In the genomic region with DNA sequence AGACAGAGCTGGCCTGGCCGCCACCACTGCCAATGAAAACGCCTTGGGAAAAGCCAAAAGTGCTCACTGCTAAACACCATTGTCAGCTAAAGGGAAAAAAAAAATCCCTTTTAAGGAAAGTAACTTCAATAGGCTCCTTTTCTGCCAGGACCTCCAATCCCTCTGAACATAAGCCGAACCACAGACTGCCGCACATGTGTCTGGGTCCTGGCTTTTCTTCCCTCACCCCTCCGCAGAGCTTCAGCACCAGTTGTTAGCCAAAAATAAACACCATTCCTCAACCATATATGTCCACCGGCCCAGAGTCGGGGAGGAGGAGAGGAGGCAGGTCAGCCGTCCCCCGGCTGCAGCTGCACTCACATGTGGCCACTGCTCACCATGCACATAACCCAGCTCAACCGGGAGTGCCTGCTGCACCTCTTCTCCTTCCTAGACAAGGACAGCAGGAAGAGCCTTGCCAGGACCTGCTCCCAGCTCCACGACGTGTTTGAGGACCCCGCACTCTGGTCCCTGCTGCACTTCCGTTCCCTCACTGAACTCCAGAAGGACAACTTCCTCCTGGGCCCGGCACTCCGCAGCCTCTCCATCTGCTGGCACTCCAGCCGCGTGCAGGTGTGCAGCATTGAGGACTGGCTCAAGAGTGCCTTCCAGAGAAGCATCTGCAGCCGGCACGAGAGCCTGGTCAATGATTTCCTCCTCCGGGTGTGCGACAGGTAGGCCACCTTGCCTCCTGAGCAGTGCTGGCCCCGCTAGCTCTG, we compare ENCODE assay signal across 12 cellular contexts. TPM values are rescaled to one million over a fixed set of nuclear protein-coding genes. Genes with fewer than 3 reads are reported as not detected.
DNase-seq lines count a peak whose midpoint lies in the region; ATAC-seq, FAIRE-seq and TF ChIP-seq lines count a peak whose summit lies in the region.
"Had no signal": no experiment of that assay in that cellular context is flagged by ENCODE, and none has a peak within 500 bp of the region (broad histone marks: within the 10 kb centered on the region; RNA-seq: fewer than 3 reads in every experiment).

A gene with protein sequence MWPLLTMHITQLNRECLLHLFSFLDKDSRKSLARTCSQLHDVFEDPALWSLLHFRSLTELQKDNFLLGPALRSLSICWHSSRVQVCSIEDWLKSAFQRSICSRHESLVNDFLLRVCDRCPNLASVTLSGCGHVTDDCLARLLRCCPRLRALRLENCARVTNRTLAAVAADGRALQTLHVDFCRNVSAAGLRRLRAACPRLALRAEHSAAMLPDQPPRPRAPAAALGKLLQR (plus strand): TSS at position 355 of the 758 bp plus-strand sequence. CDS start 6 bp downstream, at position 361.

- H3K4me1 Mint-ChIP-seq in activated CD4-positive, alpha-beta T cell treated with anti-CD3 and anti-CD28 coated beads, Interleukin-2, amount 10 ng/mL, durations not matched to agents 7 days and 5 days = peaks cover 62% of the 10 kb centered on the region
- peaks cover 16% of the 10 kb centered on the region for H3K4me1 Mint-ChIP-seq in astrocyte (ENCODE audit: low read depth, unreplicated experiment)

- no peak within 1 kb of the TSS for H2BK12ac ChIP-seq in mesenchymal stem cell (ENCODE audit: low read length in 2 of 2)

- no peak for DNase-seq in activated CD4-positive, alpha-beta T cell treated with anti-CD3 and anti-CD28 coated beads, Interleukin-2, amount 10 ng/mL, durations not matched to agents 7 days and 5 days
- no peak for DNase-seq in activated CD4-positive, alpha-beta T cell treated with anti-CD3 and anti-CD28 coated beads for 1 hour
- DNase-seq in astrocyte (ENCODE audit: low read depth) (peak; percentile 73), mesenchymal stem cell (peak; percentile 36), tibial nerve (ENCODE audit: low spot score in 2 of 2) (no peak), UCSD-AML1 (lab: John Stamatoyannopoulos, UW; ENCODE audit: unreplicated experiment) (no peak), NCI-H1436 treated with DMSO at 0.1 percent for 48 hours (lab: John Stamatoyannopoulos, UW) (no peak)
- DNase-seq: NK-92 treated with Interleukin-12 subunit alpha and Interleukin-12 subunit beta, amount 100 ng/mL, for 24 hours had no signal

- H3K4me2 ChIP-seq in astrocyte (ENCODE audit: low read length) = peak within 1 kb of the TSS; percentile 1
- no peak within 1 kb of the TSS for H3K4me2 ChIP-seq in mesenchymal stem cell (ENCODE audit: low read length, poor library complexity, severe bottlenecking)
- H3K4me2 ChIP-seq: smooth muscle cell had no signal

- H2BK15ac ChIP-seq in mesenchymal stem cell (ENCODE audit: low read depth, poor library complexity, severe bottlenecking) = no peak within 1 kb of the TSS

- FAIRE-seq in astrocyte (lab: Jason Lieb, UNC) = no peak
- FAIRE-seq: bronchial epithelial cell had no signal

- H3K27ac Mint-ChIP-seq in activated CD4-positive, alpha-beta T cell treated with anti-CD3 and anti-CD28 coated beads, Interleukin-2, amount 10 ng/mL, durations not matched to agents 7 days and 5 days = peak within 1 kb of the TSS; percentile 19
- H3K27ac Mint-ChIP-seq in astrocyte (ENCODE audit: unreplicated experiment) = peak within 1 kb of the TSS; percentile 66

- H2AK5ac ChIP-seq in mesenchymal stem cell (ENCODE audit: low read length, severe bottlenecking) = no peak within 1 kb of the TSS

- no peak within 1 kb of the TSS for H3K4ac ChIP-seq in mesenchymal stem cell (ENCODE audit: low read depth in 1 of 2, low read length in 2 of 2)

- H3K23ac ChIP-seq in mesenchymal stem cell (ENCODE audit: low read length in 2 of 2) = no peak within 1 kb of the TSS

- H3K27ac ChIP-seq in astrocyte (ENCODE audit: low read depth, low read length) (no peak within 1 kb of the TSS), mesenchymal stem cell (ENCODE audit: low read length, poor library complexity, severe bottlenecking) (no peak within 1 kb of the TSS), tibial nerve (peak within 1 kb of the TSS; percentile 35 to 92 (median 85))

- no peak within 1 kb of the TSS for H3K4me3 Mint-ChIP-seq in activated CD4-positive, alpha-beta T cell treated with anti-CD3 and anti-CD28 coated beads, Interleukin-2, amount 10 ng/mL, durations not matched to agents 7 days and 5 days
- no peak within 1 kb of the TSS for H3K4me3 Mint-ChIP-seq in astrocyte (ENCODE audit: unreplicated experiment)

- CTCF ChIA-PET in activated CD4-positive, alpha-beta T cell treated with anti-CD3 and anti-CD28 coated beads, Interleukin-2, amount 10 ng/mL, durations not matched to agents 7 days and 5 days (lab: Charles Lee) = interaction anchor here (0.9 to 2.1 kb wide), 6 partner anchors 13 to 467 kb away, joined by 3 to 7 read pairs (median 4); no protein-coding TSS in a partner anchor

- POLR2A ChIA-PET in activated CD4-positive, alpha-beta T cell treated with anti-CD3 and anti-CD28 coated beads, Interleukin-2, amount 10 ng/mL, durations not matched to agents 7 days and 5 days (lab: Charles Lee) = no interaction called here

- no peaks in the 10 kb centered on the region for H3K79me2 ChIP-seq in astrocyte (ENCODE audit: insufficient read depth, low read length)

- no peak within 1 kb of the TSS for H3K9ac ChIP-seq in astrocyte (ENCODE audit: low read length)
- H3K9ac ChIP-seq in mesenchymal stem cell (ENCODE audit: low read length) = peak within 1 kb of the TSS; percentile 70

- WGBS in mesenchymal stem cell = 79% methylated on average over 22 of the region's 23 CpGs
- 49 to 62% methylated on average over 20 to 23 of the region's 23 CpGs for WGBS in tibial nerve, 2 donors

- H3K36me3 Mint-ChIP-seq in activated CD4-positive, alpha-beta T cell treated with anti-CD3 and anti-CD28 coated beads, Interleukin-2, amount 10 ng/mL, durations not matched to agents 7 days and 5 days (ENCODE audit: low read depth) = peaks cover 28% of the 10 kb centered on the region
- H3K36me3 Mint-ChIP-seq in astrocyte (ENCODE audit: low read depth, unreplicated experiment) = peaks cover 16% of the 10 kb centered on the region

- no peak within 1 kb of the TSS for H3K4me3 ChIP-seq in astrocyte (ENCODE audit: insufficient read depth, low read depth, low read length)
- H3K4me3 ChIP-seq in mesenchymal stem cell (ENCODE audit: insufficient read depth in 1 of 2, low read depth in 1 of 2, low read length in 2 of 2) = peak within 1 kb of the TSS in 1 of 2 experiments; percentile 51
- peak within 1 kb of the TSS in 1 of 4 donors; percentile 25 for H3K4me3 ChIP-seq in tibial nerve
- H3K4me3 ChIP-seq: smooth muscle cell had no signal

- no peak within 1 kb of the TSS for H2BK120ac ChIP-seq in mesenchymal stem cell (ENCODE audit: low read depth, low read length)

- peak within 1 kb of the TSS; percentile 59 for H4K91ac ChIP-seq in mesenchymal stem cell (ENCODE audit: low read length)

- no peak for TF ChIP-seq EP300 in tibial nerve (IDR thresholded peaks at IDR 0.05)

- H3K9me3 ChIP-seq in astrocyte (ENCODE audit: insufficient read depth, low read depth, low read length) (no peaks in the 10 kb centered on the region), mesenchymal stem cell (ENCODE audit: control insufficient read depth, low read length) (no peaks in the 10 kb centered on the region), tibial nerve (no peaks in the 10 kb centered on the region)

- no peaks in the 10 kb centered on the region for H3K9me3 Mint-ChIP-seq in activated CD4-positive, alpha-beta T cell treated with anti-CD3 and anti-CD28 coated beads, Interleukin-2, amount 10 ng/mL, durations not matched to agents 7 days and 5 days
- H3K9me3 Mint-ChIP-seq in astrocyte (ENCODE audit: unreplicated experiment) = no peaks in the 10 kb centered on the region

- H3K27me3 ChIP-seq in astrocyte (ENCODE audit: insufficient read depth, low read length) (no peaks in the 10 kb centered on the region), mesenchymal stem cell (ENCODE audit: control insufficient read depth in 1 of 2, insufficient read depth in 1 of 2, low read length in 2 of 2) (no peaks in the 10 kb centered on the region), tibial nerve (no peaks in the 10 kb centered on the region)

- H2AFZ ChIP-seq in astrocyte (ENCODE audit: low read depth, low read length) = no peak within 1 kb of the TSS
- H2AFZ ChIP-seq in mesenchymal stem cell (ENCODE audit: low read depth, low read length) = no peak within 1 kb of the TSS

- ATAC-seq in GM19035 (IDR thresholded peaks at IDR 0.05; ENCODE audit: unreplicated experiment) = no peak

- H4K20me1 ChIP-seq in astrocyte (ENCODE audit: insufficient read depth, low read length) = no peaks in the 10 kb centered on the region

- no peaks in the 10 kb centered on the region for H3K79me1 ChIP-seq in mesenchymal stem cell (replicated peaks; ENCODE audit: low read length, poor library complexity, severe bottlenecking)

- no peak for TF ChIP-seq POLR2A in tibial nerve (IDR thresholded peaks at IDR 0.05)

- no peak within 1 kb of the TSS for H2BK5ac ChIP-seq in mesenchymal stem cell (ENCODE audit: low read depth, low read length, poor library complexity, severe bottlenecking)

- peak within 1 kb of the TSS in 1 of 2 experiments; percentile 33 for H3K18ac ChIP-seq in mesenchymal stem cell (ENCODE audit: low read depth in 1 of 2, low read length in 2 of 2)

- H3K4me1 ChIP-seq in astrocyte (ENCODE audit: insufficient read depth, low read length) (peaks cover 14% of the 10 kb centered on the region), mesenchymal stem cell (ENCODE audit: control insufficient read depth, insufficient read depth, low read depth, low read length) (peaks cover 22% of the 10 kb centered on the region), tibial nerve (peaks cover 0 to 52% (median 18%) of the 10 kb centered on the region in 4 donors)

- H4K8ac ChIP-seq in mesenchymal stem cell (ENCODE audit: low read length) = peak within 1 kb of the TSS; percentile 1

- no peaks in the 10 kb centered on the region for H3K27me3 Mint-ChIP-seq in activated CD4-positive, alpha-beta T cell treated with anti-CD3 and anti-CD28 coated beads, Interleukin-2, amount 10 ng/mL, durations not matched to agents 7 days and 5 days
- no peaks in the 10 kb centered on the region for H3K27me3 Mint-ChIP-seq in astrocyte (ENCODE audit: low read depth, unreplicated experiment)

- TF ChIP-seq CTCF in astrocyte (IDR thresholded peaks at IDR 0.05; ENCODE audit: insufficient read depth, low read depth, low read length) (no peak), tibial nerve (IDR thresholded peaks at IDR 0.05) (no peak)

- H3K14ac ChIP-seq in mesenchymal stem cell (ENCODE audit: low read length in 2 of 2) = no peak within 1 kb of the TSS

- H3K36me3 ChIP-seq in astrocyte (ENCODE audit: insufficient read depth, low read length) = peaks cover 3% of the 10 kb centered on the region
- peaks cover 13 to 23% of the 10 kb centered on the region in 2 experiments for H3K36me3 ChIP-seq in mesenchymal stem cell (ENCODE audit: control insufficient read depth in 1 of 2, insufficient read depth in 2 of 2, low read depth in 1 of 2, low read length in 2 of 2)
- H3K36me3 ChIP-seq in tibial nerve = peaks cover 0 to 24% (median 0%) of the 10 kb centered on the region in 3 donors

RNA-seq across cellular contexts. Expression of the gene that starts here (rescaled TPM):
- under 1 TPM; 0.79 to 0.81 TPM for total RNA-seq in activated CD4-positive, alpha-beta T cell treated with anti-CD3 and anti-CD28 coated beads, Interleukin-2, amount 10 ng/mL, durations not matched to agents 7 days and 5 days
- total RNA-seq in astrocyte = 0.34 and 0.43 TPM in 2 replicates
- 0.11 TPM for polyA plus RNA-seq in mesenchymal stem cell (2013, experiment 1 of 2)
- polyA plus RNA-seq in mesenchymal stem cell (2013, experiment 2 of 2) = 0.10 TPM
- total RNA-seq in tibial nerve = 1 to 10 TPM in 2 of 4 donors, under 1 TPM in 1, not detected in 1; 0.63 to 2.8 (median 2.7) TPM
- total RNA-seq: H4, smooth muscle cell had no signal

Comparison
In these comparisons a context has a peak if more than half of its experiments do, and no peak if none do; other contexts are left out.
1. Peak in DNase-seq and H3K4me2 ChIP-seq in astrocyte; RNA of the gene not detected or under 1 TPM.
2. H3K27ac ChIP-seq: peak in tibial nerve (4 of 4); none in astrocyte (single experiment) and mesenchymal stem cell (single experiment).